In the genomic region with DNA sequence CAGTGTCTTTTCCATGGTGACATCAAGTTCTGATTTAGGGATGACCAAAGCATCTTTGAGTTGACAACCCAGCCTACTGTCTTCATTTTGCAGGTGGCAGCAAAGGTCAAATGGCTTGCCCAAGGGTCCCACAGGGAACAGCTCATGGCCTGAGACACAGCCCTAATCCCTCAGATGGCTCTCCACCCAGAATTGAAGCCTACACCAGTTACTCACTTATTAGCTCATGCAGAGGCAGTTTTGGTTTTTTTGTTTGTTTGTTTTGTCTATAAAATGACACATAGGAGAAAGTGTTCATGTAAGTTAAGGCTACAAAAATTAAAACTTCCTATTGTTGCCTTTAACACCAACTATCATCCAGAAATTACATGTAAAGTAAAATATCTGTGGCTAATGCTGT, we compare ENCODE assay signal across 26 cellular contexts.
"Had no signal": no experiment of that assay in that cellular context is flagged by ENCODE, and none has a peak within 500 bp of the region (broad histone marks: within the 10 kb centered on the region; RNA-seq: fewer than 3 reads in every experiment).

No MANE protein-coding gene starts in this region.

- H3K27me3 Mint-ChIP-seq: activated B cell treated with CpG ODN at 0.5 μM for 24 hours; activated CD4-positive, alpha-beta T cell treated with anti-CD3 and anti-CD28 coated beads for 36 hours; activated naive CD8-positive, alpha-beta T cell; naive thymus-derived CD4-positive, alpha-beta T cell had no signal

- H3K4me3 ChIP-seq: coronary artery, mucosa of descending colon, smooth muscle cell, testis, vagina had no signal

- H3K36me3 Mint-ChIP-seq: activated naive CD8-positive, alpha-beta T cell; naive thymus-derived CD4-positive, alpha-beta T cell had no signal

- H3K27me3 ChIP-seq: testis, vagina had no signal

- H3K27ac Mint-ChIP-seq: activated B cell treated with CpG ODN at 0.5 μM for 24 hours; activated CD4-positive, alpha-beta T cell treated with anti-CD3 and anti-CD28 coated beads for 36 hours; activated naive CD8-positive, alpha-beta T cell; activated T-helper 2 cell treated with anti-CD3 and anti-CD28 coated beads, Interferon-gamma antibody, Interleukin-2, Interleukin-4, amounts not matched to agents 10 μg/mL and 5 μg/mL and 100 μg/mL, durations not matched to agents 14 hours and 24 hours and 36 hours had no signal

- DNase-seq: activated B cell treated with CpG ODN at 0.5 μM for 24 hours; activated CD4-positive, alpha-beta T cell treated with anti-CD3 and anti-CD28 coated beads for 36 hours; activated CD4-positive, alpha-beta T cell treated with anti-CD3 and anti-CD28 coated beads, Interleukin-2, amount 50 U/mL, for 48 hours; activated CD8-positive, alpha-beta memory T cell treated with anti-CD3 and anti-CD28 coated beads, Interleukin-2, amount 50 U/mL, for 48 hours; activated naive CD4-positive, alpha-beta T cell; activated T-cell treated with anti-CD3 and anti-CD28 coated beads, Interleukin-2, amount 50 U/mL, for 4 hours; erythroblast; glutamatergic neuron; hippocampal formation; mesenchymal stem cell; mucosa of descending colon; naive thymus-derived CD4-positive, alpha-beta T cell; posterior cingulate gyrus; stimulated activated CD4-positive, alpha-beta T cell treated with anti-CD3 and anti-CD28 coated beads, Interleukin-15, amount 100 ng/mL, for 24 hours; stimulated activated naive CD4-positive, alpha-beta T cell; T1000; testis had no signal

- H3K27ac ChIP-seq: coronary artery, testis, vagina had no signal

- H3K9me3 ChIP-seq: mucosa of descending colon, testis, vagina had no signal

- H3K4me1 ChIP-seq: testis, vagina had no signal

- ATAC-seq: activated CD4-positive, alpha-beta T cell treated with anti-CD3 and anti-CD28 coated beads for 36 hours; activated T-cell treated with anti-CD3 and anti-CD28 coated beads, Interleukin-2, amount 50 U/mL, for 4 hours; mucosa of descending colon; naive thymus-derived CD4-positive, alpha-beta T cell; sciatic nerve had no signal

- H3K4me1 Mint-ChIP-seq: central memory CD8-positive, alpha-beta T cell had no signal

- H3K9me3 Mint-ChIP-seq: activated B cell treated with CpG ODN at 0.5 μM for 24 hours; activated T-cell treated with anti-CD3 and anti-CD28 coated beads, Interleukin-2, amount 50 U/mL, for 4 hours; activated T-helper 2 cell treated with anti-CD3 and anti-CD28 coated beads, Interferon-gamma antibody, Interleukin-2, Interleukin-4, amounts not matched to agents 10 μg/mL and 5 μg/mL and 100 μg/mL, durations not matched to agents 14 hours and 24 hours and 36 hours; central memory CD8-positive, alpha-beta T cell; naive thymus-derived CD4-positive, alpha-beta T cell had no signal

- H3K36me3 ChIP-seq: vagina had no signal

- H3K4me3 Mint-ChIP-seq: activated B cell treated with CpG ODN at 0.5 μM for 24 hours; activated CD4-positive, alpha-beta T cell treated with anti-CD3 and anti-CD28 coated beads for 36 hours; activated naive CD8-positive, alpha-beta T cell; activated T-cell treated with anti-CD3 and anti-CD28 coated beads, Interleukin-2, amount 50 U/mL, for 4 hours; central memory CD8-positive, alpha-beta T cell; neural crest cell; type B pancreatic cell had no signal
